In the genomic region with DNA sequence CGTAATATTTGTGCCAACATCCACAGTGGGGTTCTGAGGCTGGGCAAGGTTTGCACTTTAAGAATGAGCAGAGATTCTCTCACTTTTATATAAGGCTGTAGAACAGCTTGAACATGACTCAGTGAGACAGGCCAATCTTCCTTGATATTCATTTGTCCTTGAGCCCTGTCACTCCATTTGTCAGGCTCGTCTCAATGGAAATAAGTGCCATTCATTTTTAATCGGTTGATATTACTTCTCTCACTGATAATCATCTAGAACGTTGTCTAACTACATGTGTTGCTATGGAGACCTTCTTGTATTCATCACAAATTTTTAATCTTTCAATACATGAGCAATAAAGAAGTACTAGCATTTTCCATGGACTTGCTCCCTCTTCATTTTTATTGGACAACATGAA, we compare ENCODE assay signal across 22 cellular contexts.
"Had no signal": no experiment of that assay in that cellular context is flagged by ENCODE, and none has a peak within 500 bp of the region (broad histone marks: within the 10 kb centered on the region; RNA-seq: fewer than 3 reads in every experiment).

No MANE protein-coding gene starts in this region.

- H3K27ac ChIP-seq: Peyer's patch, SJSA1, SK-N-MC had no signal

- H3K27me3 ChIP-seq: MG63, Peyer's patch, SJSA1 had no signal

- DNase-seq: KBM-7, MG63, NCI-H1092, NCI-H1105 treated with DMSO at 0.1 percent for 48 hours, NCI-H1417 treated with DMSO at 0.1 percent for 48 hours, NCI-H146, NCI-H1694 treated with DMSO at 0.1 percent for 48 hours, NCI-H1930, NCI-H2081, NCI-H2107, NCI-H226, NCI-H446, NCI-H510A, NCI-H524 treated with DMSO at 0.1 percent for 48 hours, NCI-H69, NCI-H774, Peyer's patch, SIG-M5, SW 1271, T-cell had no signal

- H3K4me1 ChIP-seq: Peyer's patch, SJSA1 had no signal

- H3K36me3 ChIP-seq: MG63, Peyer's patch, SJSA1 had no signal

- H3K4me3 ChIP-seq: MG63, Peyer's patch, SJSA1, SK-N-MC had no signal

- H3K9me3 ChIP-seq: MG63, Peyer's patch, SJSA1 had no signal
